9 cellular contexts compared by ENCODE assay signal in the genomic region with DNA sequence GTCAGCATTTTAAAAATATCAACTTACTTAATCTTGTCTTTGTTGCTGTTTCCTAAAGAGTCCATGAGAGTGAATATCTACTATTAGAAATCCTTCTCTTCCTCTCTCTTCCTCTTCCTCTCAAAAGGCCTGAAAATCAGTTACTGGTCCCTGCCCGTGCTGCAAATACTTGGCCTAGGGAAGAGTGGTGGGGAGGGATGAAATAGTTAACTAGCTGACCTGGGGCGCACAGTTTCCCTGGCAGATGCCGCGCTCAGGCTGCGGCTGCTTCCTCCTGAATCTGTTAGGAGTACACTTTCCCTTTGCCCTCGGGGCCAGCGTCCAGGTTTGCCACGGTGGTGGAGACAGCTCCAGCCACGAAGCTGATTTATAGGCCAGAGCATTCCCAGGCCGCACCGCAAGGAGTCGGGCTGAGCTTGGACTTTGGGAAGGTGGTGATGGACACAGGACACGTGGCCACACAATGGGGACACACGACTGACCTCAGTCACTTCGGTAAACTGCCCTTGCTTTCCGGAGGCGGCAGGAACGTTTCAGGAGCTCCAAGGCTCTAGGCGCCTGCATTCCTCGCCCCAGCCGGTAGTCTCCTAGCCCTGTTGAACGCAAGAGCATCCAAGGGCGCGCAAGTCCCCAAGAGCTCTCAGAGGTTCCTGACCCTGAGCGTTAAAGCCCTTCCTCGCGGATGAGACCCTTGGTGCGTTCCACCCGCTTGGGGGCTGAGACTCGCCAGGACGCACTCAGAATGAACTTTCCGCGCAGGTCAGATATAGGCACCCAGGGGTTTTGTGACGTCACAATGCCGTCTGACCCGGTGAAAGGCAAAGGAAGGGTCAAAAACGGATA. TPM values are rescaled to one million over a fixed set of nuclear protein-coding genes. Genes with fewer than 3 reads are reported as not detected.
DNase-seq lines count a peak whose midpoint lies in the region; FAIRE-seq and TF ChIP-seq lines count a peak whose summit lies in the region.
"Had no signal": no experiment of that assay in that cellular context is flagged by ENCODE, and none has a peak within 500 bp of the region (broad histone marks: within the 10 kb centered on the region; RNA-seq: fewer than 3 reads in every experiment).

No MANE protein-coding gene starts in this region.

- no peak for TF ChIP-seq POLR2A in GM12891 (IDR thresholded peaks at IDR 0.05; ENCODE audit: low read depth, low read length)

- FAIRE-seq in GM12891 (lab: Jason Lieb, UNC): no peak

- H3K9ac ChIP-seq in iPS-18a (ENCODE audit: low read length): no peak overlapping the region

- H3K27me3 ChIP-seq in iPS-18a (ENCODE audit: control insufficient read depth, insufficient read depth, low read length): peaks cover 76% of the 10 kb centered on the region

- H3K4me3 Mint-ChIP-seq in activated naive CD4-positive, alpha-beta T cell treated with anti-CD3 and anti-CD28 coated beads for 36 hours: peak overlapping the region; percentile 25
- no peak overlapping the region for H3K4me3 Mint-ChIP-seq in activated naive CD4-positive, alpha-beta T cell treated with anti-CD3 and anti-CD28 coated beads, Interleukin-2, amount 10 ng/mL, durations not matched to agents 7 days and 5 days
- H3K4me3 Mint-ChIP-seq in type B pancreatic cell: peak overlapping the region; percentile 75
- H3K4me3 Mint-ChIP-seq: effector memory CD8-positive, alpha-beta T cell had no signal

- no peak overlapping the region for H3K27ac ChIP-seq in iPS-18a (ENCODE audit: low read length)

- H3K27me3 Mint-ChIP-seq in activated naive CD4-positive, alpha-beta T cell treated with anti-CD3 and anti-CD28 coated beads for 36 hours (ENCODE audit: low read depth): peaks cover 80% of the 10 kb centered on the region
- H3K27me3 Mint-ChIP-seq in activated naive CD4-positive, alpha-beta T cell treated with anti-CD3 and anti-CD28 coated beads, Interleukin-2, amount 10 ng/mL, durations not matched to agents 7 days and 5 days: peaks cover 70% of the 10 kb centered on the region
- peaks cover 90% of the 10 kb centered on the region for H3K27me3 Mint-ChIP-seq in type B pancreatic cell

- intact Hi-C loops in activated naive CD4-positive, alpha-beta T cell treated with anti-CD3 and anti-CD28 coated beads for 36 hours (cut with micrococcal nuclease): loop anchor here (5.0 kb wide), 1 partner anchor 327 kb away; no protein-coding TSS in a partner anchor

- H3K4me1 Mint-ChIP-seq in activated naive CD4-positive, alpha-beta T cell treated with anti-CD3 and anti-CD28 coated beads for 36 hours (ENCODE audit: low read depth): peaks cover 22% of the 10 kb centered on the region
- H3K4me1 Mint-ChIP-seq in activated naive CD4-positive, alpha-beta T cell treated with anti-CD3 and anti-CD28 coated beads, Interleukin-2, amount 10 ng/mL, durations not matched to agents 7 days and 5 days: peaks cover 25% of the 10 kb centered on the region
- peaks cover 17% of the 10 kb centered on the region for H3K4me1 Mint-ChIP-seq in type B pancreatic cell (ENCODE audit: unreplicated experiment)

- CTCF ChIA-PET in activated naive CD4-positive, alpha-beta T cell treated with anti-CD3 and anti-CD28 coated beads for 36 hours (lab: Charles Lee): interaction anchor here (0.6 to 1.3 kb wide), 6 partner anchors 62 to 1024 kb away, joined by 3 read pairs; no protein-coding TSS in a partner anchor
- CTCF ChIA-PET in activated naive CD4-positive, alpha-beta T cell treated with anti-CD3 and anti-CD28 coated beads, Interleukin-2, amount 10 ng/mL, durations not matched to agents 7 days and 5 days (lab: Charles Lee): interaction anchor here (1.2 to 8.5 kb wide), 4 partner anchors 12 to 598 kb away, joined by 4 to 71 read pairs (median 6); no protein-coding TSS in a partner anchor

- no peaks in the 10 kb centered on the region for H3K36me3 Mint-ChIP-seq in activated naive CD4-positive, alpha-beta T cell treated with anti-CD3 and anti-CD28 coated beads for 36 hours (ENCODE audit: low read depth)
- no peaks in the 10 kb centered on the region for H3K36me3 Mint-ChIP-seq in activated naive CD4-positive, alpha-beta T cell treated with anti-CD3 and anti-CD28 coated beads, Interleukin-2, amount 10 ng/mL, durations not matched to agents 7 days and 5 days
- H3K36me3 Mint-ChIP-seq in type B pancreatic cell: no peaks in the 10 kb centered on the region

- H3K9me3 Mint-ChIP-seq in activated naive CD4-positive, alpha-beta T cell treated with anti-CD3 and anti-CD28 coated beads for 36 hours: no peaks in the 10 kb centered on the region
- H3K9me3 Mint-ChIP-seq in activated naive CD4-positive, alpha-beta T cell treated with anti-CD3 and anti-CD28 coated beads, Interleukin-2, amount 10 ng/mL, durations not matched to agents 7 days and 5 days: no peaks in the 10 kb centered on the region
- H3K9me3 Mint-ChIP-seq in type B pancreatic cell: no peaks in the 10 kb centered on the region
- H3K9me3 Mint-ChIP-seq: effector memory CD8-positive, alpha-beta T cell had no signal

- peak overlapping the region; percentile 53 for H3K4me3 ChIP-seq in iPS-18a (ENCODE audit: low read length)

- no peak for DNase-seq in activated naive CD4-positive, alpha-beta T cell treated with anti-CD3 and anti-CD28 coated beads for 36 hours
- DNase-seq in activated naive CD4-positive, alpha-beta T cell treated with anti-CD3 and anti-CD28 coated beads, Interleukin-2, amount 10 ng/mL, durations not matched to agents 7 days and 5 days: no peak
- peak; percentile 86 for DNase-seq in NCI-H748 treated with DMSO at 0.1 percent for 48 hours (lab: John Stamatoyannopoulos, UW)
- DNase-seq in type B pancreatic cell (ENCODE audit: extremely low spot score, unreplicated experiment): no peak
- no peak for DNase-seq in stimulated activated CD4-positive, alpha-beta T cell treated with anti-CD3 and anti-CD28 coated beads, Interleukin-12 subunit alpha, Interleukin-12 subunit beta, amount 100 ng/mL, for 4 hours
- DNase-seq in activated CD8-positive, alpha-beta memory T cell treated with anti-CD3 and anti-CD28 coated beads for 24 hours: no peak
- DNase-seq in GM12891 (ENCODE audit: insufficient read length, low spot score): no peak
- DNase-seq: effector memory CD8-positive, alpha-beta T cell had no signal

- no peaks in the 10 kb centered on the region for H3K36me3 ChIP-seq in iPS-18a (ENCODE audit: control insufficient read depth, low read depth, low read length)

- H3K4me1 ChIP-seq in iPS-18a (ENCODE audit: control insufficient read depth, low read depth, low read length): peaks cover 7% of the 10 kb centered on the region

- TF ChIP-seq CTCF in type B pancreatic cell (conservative IDR thresholded peaks at IDR 0.05): peak; percentile 69

- H3K27ac Mint-ChIP-seq in activated naive CD4-positive, alpha-beta T cell treated with anti-CD3 and anti-CD28 coated beads for 36 hours: no peak overlapping the region
- no peak overlapping the region for H3K27ac Mint-ChIP-seq in activated naive CD4-positive, alpha-beta T cell treated with anti-CD3 and anti-CD28 coated beads, Interleukin-2, amount 10 ng/mL, durations not matched to agents 7 days and 5 days
- peak overlapping the region; percentile 12 for H3K27ac Mint-ChIP-seq in type B pancreatic cell
- H3K27ac Mint-ChIP-seq: effector memory CD8-positive, alpha-beta T cell had no signal

- no peaks in the 10 kb centered on the region for H3K9me3 ChIP-seq in iPS-18a (ENCODE audit: control insufficient read depth, low read depth, low read length)

TF ChIP-seq in GM12891, 5 proteins besides CTCF, POLR2A, EP300 and RAD21:
- no peak for TF ChIP-seq PAX5 (IDR thresholded peaks at IDR 0.05; ENCODE audit: insufficient read depth, low read length, severe bottlenecking)
- TF ChIP-seq POLR2AphosphoS5 (IDR thresholded peaks at IDR 0.05; ENCODE audit: low read depth, low read length): no peak
- no peak for TF ChIP-seq TAF1 (IDR thresholded peaks at IDR 0.05; ENCODE audit: low read depth, low read length)

RNA-seq across cellular contexts. Expression of a gene that starts 7.1 kb away (rescaled TPM):
- total RNA-seq in activated naive CD4-positive, alpha-beta T cell treated with anti-CD3 and anti-CD28 coated beads for 36 hours: not detected
- 7.5 and 10.4 TPM in 2 replicates for total RNA-seq in type B pancreatic cell (ENCODE audit: low replicate concordance)
- 0.47 TPM for polyA plus RNA-seq in GM12891 (2012; ENCODE audit: low read depth, missing spikeins)

RNA-seq across cellular contexts. Expression of a gene that starts 33.3 kb away (rescaled TPM):
- not detected for total RNA-seq in activated naive CD4-positive, alpha-beta T cell treated with anti-CD3 and anti-CD28 coated beads for 36 hours
- 5.8 and 13.3 TPM in 2 replicates for total RNA-seq in type B pancreatic cell (ENCODE audit: low replicate concordance)
- polyA plus RNA-seq in GM12891 (2012; ENCODE audit: low read depth, missing spikeins): 0.01 TPM
